Comparison of ENCODE assay signal across 6 cellular contexts in the genomic region with DNA sequence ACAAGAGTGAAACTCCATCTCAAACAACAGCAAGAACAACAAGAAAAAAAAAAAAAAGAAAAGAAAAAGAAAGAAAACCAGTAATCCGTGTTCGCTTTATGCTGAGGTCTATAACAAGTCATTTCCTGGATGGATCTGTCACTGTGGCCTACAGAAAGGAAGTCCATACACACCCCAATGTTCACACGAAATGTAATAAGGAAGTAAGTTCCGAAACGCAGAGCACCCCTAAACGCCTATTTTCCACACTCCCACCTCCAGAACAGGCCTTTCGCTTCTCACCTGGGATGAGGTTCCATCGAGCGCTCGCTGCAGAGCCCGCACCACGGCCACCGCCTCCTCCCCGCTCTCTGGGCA. TPM values are rescaled to one million over a fixed set of nuclear protein-coding genes. Genes with fewer than 3 reads are reported as not detected.
DNase-seq lines count a peak whose midpoint lies in the region; ATAC-seq, FAIRE-seq and TF ChIP-seq lines count a peak whose summit lies in the region.

No MANE protein-coding gene starts in this region.

- H3K27ac Mint-ChIP-seq in chondrocyte (ENCODE audit: unreplicated experiment) = peak overlapping the region; percentile 99

- no peaks in the 10 kb centered on the region for H3K9me3 ChIP-seq in DND-41 (ENCODE audit: insufficient read depth, low read length, severe bottlenecking)
- no peaks in the 10 kb centered on the region for H3K9me3 ChIP-seq in pancreas

- H3K4me3 ChIP-seq in DND-41 (ENCODE audit: low read depth in 1 of 2, low read length in 2 of 2) (peak overlapping the region; percentile 91 to 96), HL-60 (replicated peaks; ENCODE audit: insufficient read depth, low read length) (peak overlapping the region; percentile 99), pancreas (peak overlapping the region; percentile 70 to 82 (median 82))

- peaks cover 28% of the 10 kb centered on the region for H3K4me1 Mint-ChIP-seq in chondrocyte (ENCODE audit: low read depth)

- intact Hi-C loops in pancreas (cut with DNase I) = no loop called here

- TF ChIP-seq CTCF in DND-41 (IDR thresholded peaks at IDR 0.05; ENCODE audit: borderline replicate concordance, extremely low read depth, low read length, poor library complexity, severe bottlenecking) (no peak), HL-60 (IDR thresholded peaks at IDR 0.05; ENCODE audit: insufficient read depth, low read length) (no peak), chondrocyte (IDR thresholded peaks at IDR 0.05) (no peak), pancreas (IDR thresholded peaks at IDR 0.05) (no peak)

- peak overlapping the region; percentile 90 for H3K4me2 ChIP-seq in DND-41 (ENCODE audit: insufficient read depth, low read length)

- peaks cover 72% of the 10 kb centered on the region for H3K79me2 ChIP-seq in DND-41 (ENCODE audit: insufficient read depth, low read length)

- peak overlapping the region; percentile 79 for H3K9ac ChIP-seq in DND-41 (ENCODE audit: low read depth, low read length)

- peak overlapping the region; percentile 91 for H2AFZ ChIP-seq in DND-41 (ENCODE audit: low read depth, low read length)

- peaks cover 41% of the 10 kb centered on the region for H3K36me3 ChIP-seq in DND-41 (ENCODE audit: insufficient read depth, low read length)
- peaks cover 2 to 6% (median 2%) of the 10 kb centered on the region in 3 donors for H3K36me3 ChIP-seq in pancreas

- H4K20me1 ChIP-seq in DND-41 (ENCODE audit: insufficient read depth, low read length) = peaks cover 30% of the 10 kb centered on the region

- DNase-seq in DND-41 = no peak
- DNase-seq in HL-60 (ENCODE audit: low read depth in 1 of 2, low spot score in 1 of 2) = peak; percentile 44 to 59
- no peak for DNase-seq in chondrocyte (ENCODE audit: low spot score)
- no peak for DNase-seq in pancreas
- no peak for DNase-seq in stimulated activated CD4-positive, alpha-beta T cell treated with anti-CD3 and anti-CD28 coated beads, Interleukin-1b, Interleukin-23, amount 100 ng/mL, for 48 hours
- no peak for DNase-seq in stimulated activated CD4-positive, alpha-beta T cell treated with anti-CD3 and anti-CD28 coated beads, Interleukin-2, amount 100 ng/mL, for 24 hours

- H3K27me3 Mint-ChIP-seq in chondrocyte (ENCODE audit: low read depth) = no peaks in the 10 kb centered on the region

- ATAC-seq in DND-41 (ENCODE audit: insufficient read depth, low read depth) (no peak), pancreas (peak in 3 of 4 donors; percentile 15 to 52 (median 25))

- peaks cover 11% of the 10 kb centered on the region for H3K36me3 Mint-ChIP-seq in chondrocyte (ENCODE audit: low read depth)

- H3K4me1 ChIP-seq in DND-41 (ENCODE audit: insufficient read depth, low read length) (peaks cover 41% of the 10 kb centered on the region), pancreas (peaks cover 0 to 15% (median 13%) of the 10 kb centered on the region in 3 donors)

- 0 to 2% methylated on average over 14 of the region's 14 CpGs for WGBS in pancreas, 2 donors

- no peak for FAIRE-seq in pancreas (lab: Jason Lieb, UNC)

- peaks cover 1% of the 10 kb centered on the region for H3K9me3 Mint-ChIP-seq in chondrocyte (ENCODE audit: low read depth)

- H3K4me3 Mint-ChIP-seq in chondrocyte (ENCODE audit: unreplicated experiment) = peak overlapping the region; percentile 94

- H3K27me3 ChIP-seq in DND-41 (ENCODE audit: insufficient read depth, low read length, poor library complexity) (no peaks in the 10 kb centered on the region), HL-60 (ENCODE audit: insufficient read depth, poor library complexity, severe bottlenecking) (no peaks in the 10 kb centered on the region), pancreas (no peaks in the 10 kb centered on the region)

- H3K27ac ChIP-seq in DND-41 (ENCODE audit: low read length) (peak overlapping the region; percentile 91), HL-60 (replicated peaks) (peak overlapping the region; percentile 88), pancreas (peak overlapping the region; percentile 75 to 92 (median 86))

RNA-seq across cellular contexts. Expression of gene ZNF394, which starts 0.7 kb away (rescaled TPM):
- total RNA-seq in chondrocyte (13.9 to 21.2 TPM (median 15.7 TPM) in 3 replicates), pancreas (10 to 100 TPM; 10.3 to 16.8 (median 13.2) TPM)
- polyA plus RNA-seq in pancreas = 10 to 100 TPM; 15.6 to 15.9 TPM

RNA-seq across cellular contexts. Expression of gene ZKSCAN5, which starts 5.1 kb away (rescaled TPM):
- total RNA-seq in chondrocyte = 11.5 to 12.4 TPM (median 11.5 TPM) in 3 replicates
- total RNA-seq in pancreas = 1 to 10 TPM; 1.4 to 4.1 (median 2.0) TPM
- polyA plus RNA-seq in pancreas = 1 to 10 TPM; 2.4 TPM

RNA-seq across cellular contexts. Expression of gene ZNF789, which starts 26.6 kb away (rescaled TPM):
- total RNA-seq in chondrocyte = 7.3 to 15.2 TPM (median 10.0 TPM) in 3 replicates
- total RNA-seq in pancreas = 1 to 10 TPM; 3.6 to 7.8 (median 4.3) TPM
- polyA plus RNA-seq in pancreas = 10 to 100 TPM; 12.9 to 21.9 TPM

RNA-seq across cellular contexts. Expression of gene ATP5MF, which starts 33.4 kb away (rescaled TPM):
- 225 to 264 TPM (median 239 TPM) in 3 replicates for total RNA-seq in chondrocyte
- total RNA-seq in pancreas = 100 to 1,000 TPM in 1 of 6 donors, 10 to 100 TPM in 5; 50.8 to 102 (median 83.4) TPM
- 100 to 1,000 TPM; 412 to 428 TPM for polyA plus RNA-seq in pancreas

RNA-seq across cellular contexts. Expression of gene FAM200A, which starts 52.6 kb away (rescaled TPM):
- total RNA-seq in chondrocyte (3.3 to 5.1 TPM (median 3.9 TPM) in 3 replicates), pancreas (1 to 10 TPM; 1.7 to 4.1 (median 2.3) TPM)
- 1 to 10 TPM; 2.3 to 4.3 TPM for polyA plus RNA-seq in pancreas

Comparison
In these comparisons a context has a peak if more than half of its experiments do, and no peak if none do; other contexts are left out.
1. DNase-seq: peak in HL-60 (2 of 2); none in DND-41 (single experiment), chondrocyte (single experiment), pancreas (0 of 6), stimulated activated CD4-positive, alpha-beta T cell treated with anti-CD3 and anti-CD28 coated beads, Interleukin-1b, Interleukin-23, amount 100 ng/mL, for 48 hours (single experiment) and stimulated activated CD4-positive, alpha-beta T cell treated with anti-CD3 and anti-CD28 coated beads, Interleukin-2, amount 100 ng/mL, for 24 hours (0 of 2).
2. Peak in every context shown above with its lines, with median percentiles within 50 percentile points of each other: H3K27ac ChIP-seq and H3K4me3 ChIP-seq.